In the genomic region with DNA sequence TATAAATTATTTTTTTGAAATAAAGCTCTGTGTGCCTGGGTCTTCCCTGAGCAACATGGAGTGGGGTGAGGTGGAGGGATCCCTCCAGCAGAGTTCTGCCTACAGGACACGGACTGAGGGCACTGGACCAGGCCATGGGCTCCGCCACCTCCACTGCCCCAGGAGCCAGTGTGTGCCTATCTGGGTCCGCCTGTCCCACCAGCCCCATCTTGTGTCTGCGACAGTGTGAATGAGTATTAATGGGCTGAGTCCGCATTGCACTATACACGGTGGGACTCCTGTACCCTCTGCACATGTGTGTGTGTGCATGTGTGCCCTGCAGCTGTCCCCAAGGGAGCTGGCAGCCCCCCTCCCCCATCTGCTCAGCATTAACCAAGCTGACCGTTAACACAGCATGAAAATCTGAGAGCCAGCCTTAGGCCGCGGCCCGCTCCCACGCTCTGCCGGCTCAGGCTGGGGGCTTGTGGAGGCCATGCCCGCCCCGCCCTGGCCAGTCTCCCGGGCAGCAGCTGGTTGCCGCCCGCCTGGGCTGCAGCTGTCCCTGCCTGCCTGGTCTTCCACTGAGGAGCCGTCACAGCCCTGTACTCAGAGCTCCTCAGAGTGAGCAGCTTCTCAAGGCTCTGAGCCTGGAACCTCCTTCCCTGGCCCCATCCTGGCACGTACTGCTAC, we compare ENCODE assay signal across 17 cellular contexts. TPM values are rescaled to one million over a fixed set of nuclear protein-coding genes. Genes with fewer than 3 reads are reported as not detected.
A peak's percentile ranks its signal among the peaks of the same experiment; 100 is the strongest.
DNase-seq lines count a peak whose midpoint lies in the region; ATAC-seq and TF ChIP-seq lines count a peak whose summit lies in the region.
"Had no signal": no experiment of that assay in that cellular context is flagged by ENCODE, and none has a peak within 500 bp of the region (broad histone marks: within the 10 kb centered on the region; RNA-seq: fewer than 3 reads in every experiment).

No MANE protein-coding gene starts in this region.

- H3K4me1 ChIP-seq in right atrium auricular region, result peaks cover 0 to 30% of the 10 kb centered on the region in 2 donors
- peaks cover 23% of the 10 kb centered on the region for H3K4me1 ChIP-seq in fibroblast of lung (ENCODE audit: control insufficient read depth, extremely low read depth, insufficient read depth, low read length)
- H3K4me1 ChIP-seq: SJSA1 had no signal

- H3K36me3 Mint-ChIP-seq in stimulated activated naive B cell treated with anti-CD40 and anti-IgM and Interleukin-4, amounts not matched to agents 10 μg/mL and 1 μg/mL and 100 μg/mL, for 72 hours, result no peaks in the 10 kb centered on the region
- H3K36me3 Mint-ChIP-seq: stimulated activated memory B cell treated with anti-CD40 and anti-IgM and Interleukin-4, amounts not matched to agents 10 μg/mL and 1 μg/mL and 100 μg/mL, for 72 hours had no signal

- H3K4me3 Mint-ChIP-seq in stimulated activated naive B cell treated with anti-CD40 and anti-IgM and Interleukin-4, amounts not matched to agents 10 μg/mL and 1 μg/mL and 100 μg/mL, for 72 hours, result no peak overlapping the region
- H3K4me3 Mint-ChIP-seq: stimulated activated memory B cell treated with anti-CD40 and anti-IgM and Interleukin-4, amounts not matched to agents 10 μg/mL and 1 μg/mL and 100 μg/mL, for 72 hours had no signal

- H3K79me2 ChIP-seq in fibroblast of lung (ENCODE audit: control insufficient read depth, insufficient read depth, low read length), result no peaks in the 10 kb centered on the region

- H3K27ac ChIP-seq in right atrium auricular region (no peak overlapping the region), fibroblast of lung (ENCODE audit: insufficient read depth, low read length) (peak overlapping the region; percentile 74)
- H3K27ac ChIP-seq: SJSA1 had no signal

- H3K4me2 ChIP-seq in fibroblast of lung (ENCODE audit: extremely low read depth, insufficient read depth, low read length), result peak overlapping the region; percentile 32

- no peaks in the 10 kb centered on the region for H3K9me3 Mint-ChIP-seq in stimulated activated naive B cell treated with anti-CD40 and anti-IgM and Interleukin-4, amounts not matched to agents 10 μg/mL and 1 μg/mL and 100 μg/mL, for 72 hours
- H3K9me3 Mint-ChIP-seq: stimulated activated memory B cell treated with anti-CD40 and anti-IgM and Interleukin-4, amounts not matched to agents 10 μg/mL and 1 μg/mL and 100 μg/mL, for 72 hours had no signal

- peak overlapping the region; percentile 52 for H3K9ac ChIP-seq in fibroblast of lung (ENCODE audit: insufficient read depth, low read length)

- H3K4me3 ChIP-seq in right atrium auricular region (no peak overlapping the region), fibroblast of lung (replicated peaks in 1 of 4; ENCODE audit: control extremely low read depth in 1 of 4, insufficient read depth in 1 of 4, low read depth in 3 of 4, low read length in 4 of 4) (peak overlapping the region in 1 of 4 experiments; percentile 16)
- H3K4me3 ChIP-seq: SJSA1 had no signal

- intact Hi-C loops in Right ventricle myocardium inferior (cut with DNase I), result no loop called here

- no peaks in the 10 kb centered on the region for H4K20me1 ChIP-seq in fibroblast of lung (ENCODE audit: control insufficient read depth, extremely low read depth, insufficient read depth, low read length)

- H3K9me3 ChIP-seq in right atrium auricular region, result no peaks in the 10 kb centered on the region
- H3K9me3 ChIP-seq in fibroblast of lung (ENCODE audit: control insufficient read depth, insufficient read depth, low read depth, low read length), result no peaks in the 10 kb centered on the region
- H3K9me3 ChIP-seq: BE2C, SJSA1 had no signal

- H3K27ac Mint-ChIP-seq in stimulated activated naive B cell treated with anti-CD40 and anti-IgM and Interleukin-4, amounts not matched to agents 10 μg/mL and 1 μg/mL and 100 μg/mL, for 72 hours, result no peak overlapping the region
- H3K27ac Mint-ChIP-seq: stimulated activated memory B cell treated with anti-CD40 and anti-IgM and Interleukin-4, amounts not matched to agents 10 μg/mL and 1 μg/mL and 100 μg/mL, for 72 hours had no signal

- peak; percentile 66 for DNase-seq in Right ventricle myocardium inferior (ENCODE audit: missing footprints)
- no peak for DNase-seq in right atrium auricular region (ENCODE audit: low spot score)
- peak in 1 of 2 donors; percentile 92 for DNase-seq in fibroblast of lung (ENCODE audit: low read depth in 2 of 2)
- peak; percentile 98 for DNase-seq in myocyte (ENCODE audit: low read depth)
- DNase-seq in stimulated activated naive B cell treated with anti-CD40 and anti-IgM and Interleukin-4, amounts not matched to agents 10 μg/mL and 1 μg/mL and 100 μg/mL, for 72 hours, result no peak
- no peak for DNase-seq in activated T-cell treated with anti-CD3 and anti-CD28 coated beads for 4 hours
- DNase-seq: activated CD4-positive, alpha-beta T cell treated with anti-CD3 and anti-CD28 coated beads for 1 hour; activated gamma-delta T cell; BE2C; cerebellar nuclear complex; GF-D8; NCI-H2081; stimulated activated CD4-positive, alpha-beta T cell treated with anti-CD3 and anti-CD28 coated beads, Interleukin-15, amount 100 ng/mL, for 24 hours had no signal

- H3K36me3 ChIP-seq in right atrium auricular region, result no peaks in the 10 kb centered on the region
- H3K36me3 ChIP-seq in fibroblast of lung (ENCODE audit: control insufficient read depth, insufficient read depth, low read length), result peaks cover 7% of the 10 kb centered on the region
- H3K36me3 ChIP-seq: BE2C, SJSA1 had no signal

- peaks cover 7% of the 10 kb centered on the region in 2 donors for H3K27me3 Mint-ChIP-seq in stimulated activated naive B cell treated with anti-CD40 and anti-IgM and Interleukin-4, amounts not matched to agents 10 μg/mL and 1 μg/mL and 100 μg/mL, for 72 hours

- no peaks in the 10 kb centered on the region for H3K4me1 Mint-ChIP-seq in stimulated activated naive B cell treated with anti-CD40 and anti-IgM and Interleukin-4, amounts not matched to agents 10 μg/mL and 1 μg/mL and 100 μg/mL, for 72 hours

- ATAC-seq in Right ventricle myocardium inferior, result peak; percentile 27
- no peak for ATAC-seq in stimulated activated naive B cell treated with anti-CD40 and anti-IgM and Interleukin-4, amounts not matched to agents 10 μg/mL and 1 μg/mL and 100 μg/mL, for 72 hours (replicated peaks)
- no peak for ATAC-seq in GM19395 (IDR thresholded peaks at IDR 0.05; ENCODE audit: unreplicated experiment)
- ATAC-seq in HG02610 (IDR thresholded peaks at IDR 0.05; ENCODE audit: unreplicated experiment), result no peak
- ATAC-seq: stimulated activated memory B cell treated with anti-CD40 and anti-IgM and Interleukin-4, amounts not matched to agents 10 μg/mL and 1 μg/mL and 100 μg/mL, for 72 hours had no signal

- no peaks in the 10 kb centered on the region for H3K27me3 ChIP-seq in right atrium auricular region
- H3K27me3 ChIP-seq in fibroblast of lung (ENCODE audit: control insufficient read depth, insufficient read depth, low read length), result no peaks in the 10 kb centered on the region
- H3K27me3 ChIP-seq: BE2C had no signal

- no peak for TF ChIP-seq CTCF in right atrium auricular region (IDR thresholded peaks at IDR 0.05)
- TF ChIP-seq CTCF in fibroblast of lung (conservative IDR thresholded peaks at IDR 0.05 in 1 of 2, IDR thresholded peaks at IDR 0.05 in 1 of 2; ENCODE audit: low read depth in 1 of 2, low read length in 2 of 2), result no peak

- peak overlapping the region; percentile 30 for H2AFZ ChIP-seq in fibroblast of lung (ENCODE audit: low read length)

RNA-seq across cellular contexts. Expression of gene FGFR4, which starts 11.5 kb away (rescaled TPM):
- total RNA-seq in Right ventricle myocardium inferior (4.3 TPM), right atrium auricular region (1 to 10 TPM in 1 of 2 donors, under 1 TPM in 1; 0.48 to 1.5 TPM), fibroblast of lung (12.6 and 13.6 TPM in 2 replicates), myocyte (128 and 222 TPM in 2 replicates)
- 5.6 and 28.4 TPM in 2 replicates for polyA plus RNA-seq in fibroblast of lung
- 8.9 and 37.5 TPM in 2 replicates for polyA plus RNA-seq in fibroblast of lung (2012)
- 12.7 and 60.0 TPM in 2 replicates for polyA minus RNA-seq in fibroblast of lung (ENCODE audit: low replicate concordance)
- polyA plus RNA-seq in myocyte (2012), result 27.8 TPM

RNA-seq across cellular contexts. Expression of gene NSD1, which starts 35.3 kb away (rescaled TPM):
- total RNA-seq in Right ventricle myocardium inferior, result 36.1 TPM
- 10 to 100 TPM; 25.4 to 26.7 TPM for total RNA-seq in right atrium auricular region
- total RNA-seq in fibroblast of lung, result 36.0 and 52.8 TPM in 2 replicates
- 16.5 and 19.3 TPM in 2 replicates for polyA plus RNA-seq in fibroblast of lung
- polyA plus RNA-seq in fibroblast of lung (2012), result 13.8 and 16.6 TPM in 2 replicates
- 47.8 and 58.7 TPM in 2 replicates for polyA minus RNA-seq in fibroblast of lung (ENCODE audit: low replicate concordance)
- total RNA-seq in myocyte, result 37.0 and 39.6 TPM in 2 replicates
- polyA plus RNA-seq in myocyte (2012), result 15.1 TPM

Comparison
In these comparisons a context has a peak if more than half of its experiments do, and no peak if none do; other contexts are left out.
1. DNase-seq: peak in Right ventricle myocardium inferior (single experiment) and myocyte (single experiment); none in right atrium auricular region (single experiment), stimulated activated naive B cell treated with anti-CD40 and anti-IgM and Interleukin-4, amounts not matched to agents 10 μg/mL and 1 μg/mL and 100 μg/mL, for 72 hours (single experiment) and activated T-cell treated with anti-CD3 and anti-CD28 coated beads for 4 hours (single experiment).